In genomic region chr11:45094958-45095690, GRCh38 we compare ENCODE assay signal across 18 cellular contexts. TPM values are rescaled to one million over a fixed set of nuclear protein-coding genes. Genes with fewer than 3 reads are reported as not detected.
DNase-seq lines count a peak whose midpoint lies in the region; ATAC-seq and TF ChIP-seq lines count a peak whose summit lies in the region.
"Had no signal": no experiment of that assay in that cellular context is flagged by ENCODE, and none has a peak within 500 bp of the region (broad histone marks: within the 10 kb centered on the region; RNA-seq: fewer than 3 reads in every experiment).

No MANE protein-coding gene starts in this region.

- intact Hi-C loops in psoas muscle (cut with DNase I) = no loop called here

- DNase-seq in activated T-cell treated with anti-CD3 and anti-CD28 coated beads, Interleukin-2, amount 50 U/mL, for 48 hours = peak; percentile 8 to 9
- DNase-seq in activated T-cell treated with anti-CD3 and anti-CD28 coated beads, Interleukin-2, amount 50 U/mL, for 1 hour = no peak
- DNase-seq in WERI-Rb-1 (peak; percentile 34), right atrium auricular region (ENCODE audit: low spot score) (peak; percentile 47), HuH-7.5 (ENCODE audit: low spot score) (no peak), psoas muscle (no peak)
- DNase-seq in stimulated activated effector memory CD8-positive, alpha-beta T cell treated with anti-CD3 and anti-CD28 coated beads, Interleukin-12 subunit alpha, Interleukin-12 subunit beta, amount 100 ng/mL, for 72 hours (ENCODE audit: low spot score in 2 of 2) = no peak
- DNase-seq: activated CD4-positive, alpha-beta T cell treated with anti-CD3 and anti-CD28 coated beads for 36 hours; activated naive CD4-positive, alpha-beta T cell; DMS79 treated with DMSO at 0.1 percent for 48 hours; GOT3; NCI-H2029; ovary; stimulated activated naive CD4-positive, alpha-beta T cell treated with Interleukin-2 at 50 U/mL for 16 hours; SW 1271; thyroid gland had no signal

- H3K27ac ChIP-seq in WERI-Rb-1 = no peak overlapping the region
- no peak overlapping the region for H3K27ac ChIP-seq in right atrium auricular region
- no peak overlapping the region for H3K27ac ChIP-seq in psoas muscle
- H3K27ac ChIP-seq: cardiac muscle cell, hepatocyte, ovary, thyroid gland had no signal

- H3K36me3 ChIP-seq in WERI-Rb-1 = no peaks in the 10 kb centered on the region
- no peaks in the 10 kb centered on the region for H3K36me3 ChIP-seq in right atrium auricular region
- no peaks in the 10 kb centered on the region for H3K36me3 ChIP-seq in psoas muscle (ENCODE audit: insufficient read depth in 1 of 2, low read depth in 1 of 2)
- H3K36me3 ChIP-seq: cardiac muscle cell, ovary, thyroid gland had no signal

- no peaks in the 10 kb centered on the region for H3K9me3 Mint-ChIP-seq in stimulated activated effector memory CD8-positive, alpha-beta T cell treated with anti-CD3 and anti-CD28 coated beads, Interleukin-12 subunit alpha, Interleukin-12 subunit beta, amount 100 ng/mL, for 72 hours

- WGBS in psoas muscle, 3 donors = 75 to 85% (median 78%) methylated on average over 9 to 10 of the region's 10 CpGs

- peaks cover 0 to 29% of the 10 kb centered on the region in 2 donors for H3K4me1 ChIP-seq in right atrium auricular region
- H3K4me1 ChIP-seq in psoas muscle = peaks cover 6% of the 10 kb centered on the region

- H3K9me3 ChIP-seq in WERI-Rb-1 (ENCODE audit: severe bottlenecking) = no peaks in the 10 kb centered on the region
- no peaks in the 10 kb centered on the region for H3K9me3 ChIP-seq in right atrium auricular region
- H3K9me3 ChIP-seq in psoas muscle = no peaks in the 10 kb centered on the region
- H3K9me3 ChIP-seq: ovary, thyroid gland had no signal

- H3K4me3 ChIP-seq in WERI-Rb-1 (ENCODE audit: low read depth, low read length) = no peak overlapping the region
- H3K4me3 ChIP-seq in right atrium auricular region = no peak overlapping the region
- no peak overlapping the region for H3K4me3 ChIP-seq in psoas muscle
- H3K4me3 ChIP-seq: cardiac muscle cell, hepatocyte, ovary, thyroid gland had no signal

- H3K4me1 Mint-ChIP-seq in stimulated activated effector memory CD8-positive, alpha-beta T cell treated with anti-CD3 and anti-CD28 coated beads, Interleukin-12 subunit alpha, Interleukin-12 subunit beta, amount 100 ng/mL, for 72 hours = peaks cover 59% of the 10 kb centered on the region

- H3K27me3 ChIP-seq in WERI-Rb-1 (ENCODE audit: insufficient read depth, low read depth, severe bottlenecking) (no peaks in the 10 kb centered on the region), right atrium auricular region (no peaks in the 10 kb centered on the region), psoas muscle (ENCODE audit: insufficient read depth in 3 of 3, low read length in 2 of 3) (peaks cover 0 to 3% (median 0%) of the 10 kb centered on the region in 3 donors)
- H3K27me3 ChIP-seq: cardiac muscle cell, ovary, thyroid gland had no signal

- peaks cover 15% of the 10 kb centered on the region for H3K36me3 Mint-ChIP-seq in stimulated activated effector memory CD8-positive, alpha-beta T cell treated with anti-CD3 and anti-CD28 coated beads, Interleukin-12 subunit alpha, Interleukin-12 subunit beta, amount 100 ng/mL, for 72 hours

- peak overlapping the region; percentile 83 for H3K27ac Mint-ChIP-seq in stimulated activated effector memory CD8-positive, alpha-beta T cell treated with anti-CD3 and anti-CD28 coated beads, Interleukin-12 subunit alpha, Interleukin-12 subunit beta, amount 100 ng/mL, for 72 hours
- H3K27ac Mint-ChIP-seq: activated CD4-positive, alpha-beta T cell treated with anti-CD3 and anti-CD28 coated beads for 36 hours had no signal

- ATAC-seq in stimulated activated effector memory CD8-positive, alpha-beta T cell treated with anti-CD3 and anti-CD28 coated beads, Interleukin-12 subunit alpha, Interleukin-12 subunit beta, amount 100 ng/mL, for 72 hours = no peak
- no peak for ATAC-seq in psoas muscle
- ATAC-seq: activated CD4-positive, alpha-beta T cell treated with anti-CD3 and anti-CD28 coated beads for 36 hours had no signal

- no peak overlapping the region for H3K4me3 Mint-ChIP-seq in stimulated activated effector memory CD8-positive, alpha-beta T cell treated with anti-CD3 and anti-CD28 coated beads, Interleukin-12 subunit alpha, Interleukin-12 subunit beta, amount 100 ng/mL, for 72 hours
- H3K4me3 Mint-ChIP-seq: activated CD4-positive, alpha-beta T cell treated with anti-CD3 and anti-CD28 coated beads for 36 hours had no signal

- no peak for TF ChIP-seq CTCF in WERI-Rb-1 (IDR thresholded peaks at IDR 0.05; ENCODE audit: low read depth, low read length)
- no peak for TF ChIP-seq CTCF in right atrium auricular region (IDR thresholded peaks at IDR 0.05)
- no peak for TF ChIP-seq CTCF in psoas muscle (IDR thresholded peaks at IDR 0.05)

RNA-seq across cellular contexts. Expression of gene PRDM11, which starts 51.3 kb away (rescaled TPM):
- total RNA-seq in right atrium auricular region (10 to 100 TPM; 13.5 to 27.6 TPM), psoas muscle (10 to 100 TPM in 1 of 4 donors, 1 to 10 TPM in 3; 5.1 to 14.2 (median 7.8) TPM)
- 1 to 10 TPM; 2.3 to 7.2 (median 3.3) TPM for polyA plus RNA-seq in psoas muscle

Comparison
In these comparisons a context has a peak if more than half of its experiments do, and no peak if none do; other contexts are left out.
1. DNase-seq: peak in activated T-cell treated with anti-CD3 and anti-CD28 coated beads, Interleukin-2, amount 50 U/mL, for 48 hours (2 of 2), WERI-Rb-1 (single experiment) and right atrium auricular region (single experiment); none in activated T-cell treated with anti-CD3 and anti-CD28 coated beads, Interleukin-2, amount 50 U/mL, for 1 hour (single experiment), stimulated activated effector memory CD8-positive, alpha-beta T cell treated with anti-CD3 and anti-CD28 coated beads, Interleukin-12 subunit alpha, Interleukin-12 subunit beta, amount 100 ng/mL, for 72 hours (0 of 2), HuH-7.5 (single experiment) and psoas muscle (0 of 2).